Comparison of ENCODE assay signal across 1 cellular context in the genomic region with DNA sequence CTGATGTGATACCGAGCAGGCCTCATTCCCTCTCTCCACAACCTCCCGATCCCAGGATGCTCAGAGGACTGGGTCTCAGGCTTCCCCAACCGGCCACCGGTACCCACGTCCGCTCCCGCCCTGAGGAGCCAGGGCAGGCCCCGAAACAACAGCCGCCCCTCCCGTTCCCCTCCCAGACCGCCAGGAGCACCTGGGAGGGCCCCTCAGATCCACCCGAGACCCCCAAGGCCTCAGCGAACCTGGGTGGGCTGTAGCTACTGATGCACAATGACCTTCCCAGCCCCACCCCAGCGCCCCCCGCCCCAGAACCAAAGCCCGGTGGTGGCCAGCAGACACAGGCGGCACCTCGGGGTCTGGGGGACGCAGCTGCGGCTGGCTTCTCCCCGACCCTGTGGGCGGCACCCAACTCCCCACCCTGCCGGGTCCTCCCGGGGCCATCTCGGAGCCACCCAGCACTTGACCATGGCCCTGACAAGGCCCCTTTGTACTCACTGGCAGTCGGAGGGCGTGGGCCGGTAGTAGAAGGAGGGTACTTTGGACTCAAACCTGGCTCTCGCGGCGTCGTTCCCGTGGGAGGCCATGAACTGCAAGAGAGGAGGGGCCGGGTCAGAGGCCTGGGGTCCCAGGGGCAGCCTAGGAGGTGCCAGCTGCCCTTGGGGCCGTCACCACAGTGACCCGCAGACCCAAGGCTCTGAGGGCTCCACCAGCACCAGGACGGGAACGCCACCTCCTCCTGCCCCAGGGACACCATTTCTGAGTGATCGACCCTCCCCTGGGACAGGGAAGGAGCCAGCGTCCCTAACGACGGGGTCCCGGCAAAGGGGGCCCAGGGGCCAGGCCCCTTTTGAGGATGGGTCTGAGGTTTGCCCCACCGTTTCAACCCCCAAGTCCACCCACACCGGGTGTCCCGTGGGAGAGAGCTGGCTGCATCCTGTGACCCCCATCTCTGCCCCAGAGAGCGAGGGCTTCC.
TF ChIP-seq lines count a peak whose summit lies in the region.

No MANE protein-coding gene starts in this region.

TF ChIP-seq in HepG2, 621 proteins besides CTCF, POLR2A, EP300 and RAD21 (continued from another document and continues in another):
- TF ChIP-seq ZBED4 (CRISPR knock-in tag; IDR thresholded peaks at IDR 0.05; ENCODE audit: borderline replicate concordance): no peak
- TF ChIP-seq, protein P1, sequence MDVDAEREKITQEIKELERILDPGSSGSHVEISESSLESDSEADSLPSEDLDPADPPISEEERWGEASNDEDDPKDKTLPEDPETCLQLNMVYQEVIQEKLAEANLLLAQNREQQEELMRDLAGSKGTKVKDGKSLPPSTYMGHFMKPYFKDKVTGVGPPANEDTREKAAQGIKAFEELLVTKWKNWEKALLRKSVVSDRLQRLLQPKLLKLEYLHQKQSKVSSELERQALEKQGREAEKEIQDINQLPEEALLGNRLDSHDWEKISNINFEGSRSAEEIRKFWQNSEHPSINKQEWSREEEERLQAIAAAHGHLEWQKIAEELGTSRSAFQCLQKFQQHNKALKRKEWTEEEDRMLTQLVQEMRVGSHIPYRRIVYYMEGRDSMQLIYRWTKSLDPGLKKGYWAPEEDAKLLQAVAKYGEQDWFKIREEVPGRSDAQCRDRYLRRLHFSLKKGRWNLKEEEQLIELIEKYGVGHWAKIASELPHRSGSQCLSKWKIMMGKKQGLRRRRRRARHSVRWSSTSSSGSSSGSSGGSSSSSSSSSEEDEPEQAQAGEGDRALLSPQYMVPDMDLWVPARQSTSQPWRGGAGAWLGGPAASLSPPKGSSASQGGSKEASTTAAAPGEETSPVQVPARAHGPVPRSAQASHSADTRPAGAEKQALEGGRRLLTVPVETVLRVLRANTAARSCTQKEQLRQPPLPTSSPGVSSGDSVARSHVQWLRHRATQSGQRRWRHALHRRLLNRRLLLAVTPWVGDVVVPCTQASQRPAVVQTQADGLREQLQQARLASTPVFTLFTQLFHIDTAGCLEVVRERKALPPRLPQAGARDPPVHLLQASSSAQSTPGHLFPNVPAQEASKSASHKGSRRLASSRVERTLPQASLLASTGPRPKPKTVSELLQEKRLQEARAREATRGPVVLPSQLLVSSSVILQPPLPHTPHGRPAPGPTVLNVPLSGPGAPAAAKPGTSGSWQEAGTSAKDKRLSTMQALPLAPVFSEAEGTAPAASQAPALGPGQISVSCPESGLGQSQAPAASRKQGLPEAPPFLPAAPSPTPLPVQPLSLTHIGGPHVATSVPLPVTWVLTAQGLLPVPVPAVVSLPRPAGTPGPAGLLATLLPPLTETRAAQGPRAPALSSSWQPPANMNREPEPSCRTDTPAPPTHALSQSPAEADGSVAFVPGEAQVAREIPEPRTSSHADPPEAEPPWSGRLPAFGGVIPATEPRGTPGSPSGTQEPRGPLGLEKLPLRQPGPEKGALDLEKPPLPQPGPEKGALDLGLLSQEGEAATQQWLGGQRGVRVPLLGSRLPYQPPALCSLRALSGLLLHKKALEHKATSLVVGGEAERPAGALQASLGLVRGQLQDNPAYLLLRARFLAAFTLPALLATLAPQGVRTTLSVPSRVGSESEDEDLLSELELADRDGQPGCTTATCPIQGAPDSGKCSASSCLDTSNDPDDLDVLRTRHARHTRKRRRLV (CRISPR knock-in tag; IDR thresholded peaks at IDR 0.05): no peak
- TF ChIP-seq ZNF547 (CRISPR knock-in tag; IDR thresholded peaks at IDR 0.05): no peak
- TF ChIP-seq ZNF451 (CRISPR knock-in tag; IDR thresholded peaks at IDR 0.05): no peak
- TF ChIP-seq CBX1 (IDR thresholded peaks at IDR 0.05; ENCODE audit: low read depth): no peak
- no peak for TF ChIP-seq PCBP1 (IDR thresholded peaks at IDR 0.05; ENCODE audit: borderline replicate concordance, low read depth, low read length)
- TF ChIP-seq BCL3 (CRISPR knock-in tag; IDR thresholded peaks at IDR 0.05): peak; percentile 63; the same call in 1 of the 2 replicates
- peak; percentile 28; the same call in 1 of the 2 replicates for TF ChIP-seq PITX1 (CRISPR knock-in tag; IDR thresholded peaks at IDR 0.05)
- TF ChIP-seq ZBTB21 (CRISPR knock-in tag; IDR thresholded peaks at IDR 0.05): no peak
- peak; percentile 63 for TF ChIP-seq THAP11 (CRISPR knock-in tag; IDR thresholded peaks at IDR 0.05)
- TF ChIP-seq, protein P2, sequence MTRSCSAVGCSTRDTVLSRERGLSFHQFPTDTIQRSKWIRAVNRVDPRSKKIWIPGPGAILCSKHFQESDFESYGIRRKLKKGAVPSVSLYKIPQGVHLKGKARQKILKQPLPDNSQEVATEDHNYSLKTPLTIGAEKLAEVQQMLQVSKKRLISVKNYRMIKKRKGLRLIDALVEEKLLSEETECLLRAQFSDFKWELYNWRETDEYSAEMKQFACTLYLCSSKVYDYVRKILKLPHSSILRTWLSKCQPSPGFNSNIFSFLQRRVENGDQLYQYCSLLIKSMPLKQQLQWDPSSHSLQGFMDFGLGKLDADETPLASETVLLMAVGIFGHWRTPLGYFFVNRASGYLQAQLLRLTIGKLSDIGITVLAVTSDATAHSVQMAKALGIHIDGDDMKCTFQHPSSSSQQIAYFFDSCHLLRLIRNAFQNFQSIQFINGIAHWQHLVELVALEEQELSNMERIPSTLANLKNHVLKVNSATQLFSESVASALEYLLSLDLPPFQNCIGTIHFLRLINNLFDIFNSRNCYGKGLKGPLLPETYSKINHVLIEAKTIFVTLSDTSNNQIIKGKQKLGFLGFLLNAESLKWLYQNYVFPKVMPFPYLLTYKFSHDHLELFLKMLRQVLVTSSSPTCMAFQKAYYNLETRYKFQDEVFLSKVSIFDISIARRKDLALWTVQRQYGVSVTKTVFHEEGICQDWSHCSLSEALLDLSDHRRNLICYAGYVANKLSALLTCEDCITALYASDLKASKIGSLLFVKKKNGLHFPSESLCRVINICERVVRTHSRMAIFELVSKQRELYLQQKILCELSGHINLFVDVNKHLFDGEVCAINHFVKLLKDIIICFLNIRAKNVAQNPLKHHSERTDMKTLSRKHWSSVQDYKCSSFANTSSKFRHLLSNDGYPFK (CRISPR knock-in tag; IDR thresholded peaks at IDR 0.05; ENCODE audit: borderline replicate concordance): no peak
- no peak for TF ChIP-seq ZNF672 (CRISPR knock-in tag; IDR thresholded peaks at IDR 0.05)
- TF ChIP-seq PBX2 (CRISPR knock-in tag; IDR thresholded peaks at IDR 0.05): no peak
- 0 out of 2 replicates have a peak, but pooled peaks have one; percentile 21 for TF ChIP-seq BRD4 (CRISPR knock-in tag; IDR thresholded peaks at IDR 0.05)
- TF ChIP-seq HMG20B (CRISPR knock-in tag; conservative IDR thresholded peaks at IDR 0.05): no peak
- 0 out of 3 replicates have a peak, but pooled peaks have one; percentile 16 for TF ChIP-seq MXI1 (IDR thresholded peaks at IDR 0.05; ENCODE audit: borderline replicate concordance, low read depth, low read length)
- peak; percentile 98 for TF ChIP-seq RXRA (CRISPR knock-in tag; IDR thresholded peaks at IDR 0.05)
- TF ChIP-seq CHD4 (IDR thresholded peaks at IDR 0.05; ENCODE audit: borderline replicate concordance, low read length): peak; percentile 70; the same call in 1 of the 2 replicates
- no peak for TF ChIP-seq ZFP62 (CRISPR knock-in tag; IDR thresholded peaks at IDR 0.05)
- no peak for TF ChIP-seq ZIK1 (CRISPR knock-in tag; IDR thresholded peaks at IDR 0.05; ENCODE audit: borderline replicate concordance, low read depth)
- TF ChIP-seq ZNF350 (CRISPR knock-in tag; IDR thresholded peaks at IDR 0.05; ENCODE audit: borderline replicate concordance, low read depth): peak; percentile 70; the same call in 1 of the 2 replicates
- peak; percentile 73 to 80; a peak in 3 of 4 replicates for TF ChIP-seq NR2F1 (CRISPR knock-in tag; IDR thresholded peaks at IDR 0.05)
- TF ChIP-seq FIP1L1 (IDR thresholded peaks at IDR 0.05; ENCODE audit: borderline replicate concordance, insufficient read depth, low read depth, low read length): no peak
- TF ChIP-seq, protein P3, sequence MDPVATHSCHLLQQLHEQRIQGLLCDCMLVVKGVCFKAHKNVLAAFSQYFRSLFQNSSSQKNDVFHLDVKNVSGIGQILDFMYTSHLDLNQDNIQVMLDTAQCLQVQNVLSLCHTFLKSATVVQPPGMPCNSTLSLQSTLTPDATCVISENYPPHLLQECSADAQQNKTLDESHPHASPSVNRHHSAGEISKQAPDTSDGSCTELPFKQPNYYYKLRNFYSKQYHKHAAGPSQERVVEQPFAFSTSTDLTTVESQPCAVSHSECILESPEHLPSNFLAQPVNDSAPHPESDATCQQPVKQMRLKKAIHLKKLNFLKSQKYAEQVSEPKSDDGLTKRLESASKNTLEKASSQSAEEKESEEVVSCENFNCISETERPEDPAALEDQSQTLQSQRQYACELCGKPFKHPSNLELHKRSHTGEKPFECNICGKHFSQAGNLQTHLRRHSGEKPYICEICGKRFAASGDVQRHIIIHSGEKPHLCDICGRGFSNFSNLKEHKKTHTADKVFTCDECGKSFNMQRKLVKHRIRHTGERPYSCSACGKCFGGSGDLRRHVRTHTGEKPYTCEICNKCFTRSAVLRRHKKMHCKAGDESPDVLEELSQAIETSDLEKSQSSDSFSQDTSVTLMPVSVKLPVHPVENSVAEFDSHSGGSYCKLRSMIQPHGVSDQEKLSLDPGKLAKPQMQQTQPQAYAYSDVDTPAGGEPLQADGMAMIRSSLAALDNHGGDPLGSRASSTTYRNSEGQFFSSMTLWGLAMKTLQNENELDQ (CRISPR knock-in tag; IDR thresholded peaks at IDR 0.05; ENCODE audit: borderline replicate concordance): no peak
- TF ChIP-seq ZNF687 (CRISPR knock-in tag; IDR thresholded peaks at IDR 0.05): peak; percentile 66
- no peak for TF ChIP-seq U2AF1 (optimal IDR thresholded peaks at IDR 0.05; ENCODE audit: low read depth, low read length)
- no peak for TF ChIP-seq ATAD3A (CRISPR knock-in tag; IDR thresholded peaks at IDR 0.05)
